Comparison of ENCODE assay signal across 2 cellular contexts in genomic region chr14:35400707-35401421, GRCh38.
TF ChIP-seq lines count a peak whose summit lies in the region.

No MANE protein-coding gene starts in this region.

TF ChIP-seq in WTC11, 78 proteins besides CTCF, POLR2A, EP300 and RAD21 (continued from another document):
- TF ChIP-seq, protein P1, sequence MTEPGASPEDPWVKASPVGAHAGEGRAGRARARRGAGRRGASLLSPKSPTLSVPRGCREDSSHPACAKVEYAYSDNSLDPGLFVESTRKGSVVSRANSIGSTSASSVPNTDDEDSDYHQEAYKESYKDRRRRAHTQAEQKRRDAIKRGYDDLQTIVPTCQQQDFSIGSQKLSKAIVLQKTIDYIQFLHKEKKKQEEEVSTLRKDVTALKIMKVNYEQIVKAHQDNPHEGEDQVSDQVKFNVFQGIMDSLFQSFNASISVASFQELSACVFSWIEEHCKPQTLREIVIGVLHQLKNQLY (CRISPR knock-in tag; IDR thresholded peaks at IDR 0.05), result no peak

TF ChIP-seq in H1, 55 proteins besides CTCF, POLR2A, EP300 and RAD21 (continued from another document):
- TF ChIP-seq ATF2 (IDR thresholded peaks at IDR 0.05; ENCODE audit: low read length), result no peak
- TF ChIP-seq CEBPB (IDR thresholded peaks at IDR 0.05; ENCODE audit: low read depth, low read length), result peak; percentile 61
